In genomic region chr6:40706222-40706621, GRCh38 we compare ENCODE assay signal across 17 cellular contexts.
"Had no signal": no experiment of that assay in that cellular context is flagged by ENCODE, and none has a peak within 500 bp of the region (broad histone marks: within the 10 kb centered on the region; RNA-seq: fewer than 3 reads in every experiment).

No MANE protein-coding gene starts in this region.

- H3K27me3 ChIP-seq: thyroid gland had no signal

- H3K9me3 ChIP-seq: lower lobe of right lung, neutrophil, thyroid gland had no signal

- ATAC-seq: activated naive CD8-positive, alpha-beta T cell treated with anti-CD3 and anti-CD28 coated beads, Interleukin-2, amount 50 U/mL, for 24 hours; left cardiac atrium; lower lobe of right lung; stimulated activated naive B cell treated with anti-CD40 and anti-IgM and Interleukin-4, amounts not matched to agents 10 μg/mL and 1 μg/mL and 100 μg/mL, for 72 hours had no signal

- H3K36me3 ChIP-seq: lower lobe of right lung, neutrophil, thyroid gland had no signal

- H3K27ac ChIP-seq: lower lobe of right lung, neutrophil, thyroid gland had no signal

- H3K4me1 ChIP-seq: lower lobe of right lung, thyroid gland had no signal

- DNase-seq: activated CD4-positive, alpha-beta T cell treated with anti-CD3 and anti-CD28 coated beads, Interleukin-2, amount 50 U/mL, for 4 hours; activated CD4-positive, CD25-positive, alpha-beta regulatory T cell treated with anti-CD3 and anti-CD28 coated beads, Interleukin-2, amount 50 U/mL, for 72 hours; activated naive CD4-positive, alpha-beta T cell treated with anti-CD3 and anti-CD28 coated beads for 36 hours; activated naive CD8-positive, alpha-beta T cell treated with anti-CD3 and anti-CD28 coated beads, Interleukin-2, amount 50 U/mL, for 24 hours; aorta; cortex of kidney; effector CD8-positive, alpha-beta T cell; foreskin melanocyte; head of caudate nucleus; left cardiac atrium; lower lobe of right lung; midbrain; posterior cingulate gyrus; stimulated activated CD4-positive, alpha-beta T cell treated with anti-CD3 and anti-CD28 coated beads, Interleukin-2, amount 100 ng/mL, for 48 hours; stimulated activated naive B cell treated with anti-CD40 and anti-IgM and Interleukin-4, amounts not matched to agents 10 μg/mL and 1 μg/mL and 100 μg/mL, for 72 hours; thyroid gland had no signal

- H3K4me3 ChIP-seq: lower lobe of right lung, thyroid gland had no signal
